Comparison of ENCODE assay signal across 15 cellular contexts in genomic region chr11:291281-292210, GRCh38. TPM values are rescaled to one million over a fixed set of nuclear protein-coding genes. Genes with fewer than 3 reads are reported as not detected.
DNase-seq lines count a peak whose midpoint lies in the region; ATAC-seq and TF ChIP-seq lines count a peak whose summit lies in the region.
"Had no signal": no experiment of that assay in that cellular context is flagged by ENCODE, and none has a peak within 500 bp of the region (broad histone marks: within the 10 kb centered on the region; RNA-seq: fewer than 3 reads in every experiment).

No MANE protein-coding gene starts in this region.

- no peaks in the 10 kb centered on the region for H3K4me1 ChIP-seq in colonic mucosa

- no peaks in the 10 kb centered on the region for H3K27me3 Mint-ChIP-seq in activated T-cell treated with anti-CD3 and anti-CD28 coated beads, Interleukin-2, amount 50 U/mL, for 4 hours (ENCODE audit: low read depth)

- no peak overlapping the region for H3K9ac ChIP-seq in colonic mucosa (ENCODE audit: low read depth in 2 of 2, low read length in 2 of 2)

- TF ChIP-seq CTCF in colonic mucosa (IDR thresholded peaks at IDR 0.05): no peak

- H3K4me3 ChIP-seq in iPS-18c (ENCODE audit: insufficient read depth, low read depth, low read length) (0 out of 2 replicates have a peak overlapping the region, but pooled peaks have one; percentile 6), colonic mucosa (no peak overlapping the region)

- DNase-seq in activated CD8-positive, alpha-beta memory T cell treated with anti-CD3 and anti-CD28 coated beads, Interleukin-2, amount 50 U/mL, for 4 hours: peak; percentile 17
- DNase-seq in activated CD8-positive, alpha-beta memory T cell treated with anti-CD3 and anti-CD28 coated beads for 24 hours: no peak
- DNase-seq in activated T-cell treated with anti-CD3 and anti-CD28 coated beads, Interleukin-2, amount 50 U/mL, for 4 hours: peak; percentile 4
- no peak for DNase-seq in stimulated activated effector memory CD8-positive, alpha-beta T cell treated with anti-CD3 and anti-CD28 coated beads, Interleukin-12 subunit alpha, Interleukin-12 subunit beta, amount 100 ng/mL, for 72 hours (ENCODE audit: low spot score in 2 of 2)
- no peak for DNase-seq in colonic mucosa
- no peak for DNase-seq in OCI-M1 (lab: John Stamatoyannopoulos, UW)
- no peak for DNase-seq in occipital lobe (lab: John Stamatoyannopoulos, UW)
- DNase-seq: erythroblast; NCI-H1417; NCI-H526; stimulated activated naive B cell treated with anti-CD40 and anti-IgM and Interleukin-4, amounts not matched to agents 10 μg/mL and 1 μg/mL and 100 μg/mL, for 72 hours had no signal

- H3K4me1 Mint-ChIP-seq in activated T-cell treated with anti-CD3 and anti-CD28 coated beads, Interleukin-2, amount 50 U/mL, for 4 hours (ENCODE audit: low read depth): peaks cover 21% of the 10 kb centered on the region
- H3K4me1 Mint-ChIP-seq in stimulated activated effector memory CD8-positive, alpha-beta T cell treated with anti-CD3 and anti-CD28 coated beads, Interleukin-12 subunit alpha, Interleukin-12 subunit beta, amount 100 ng/mL, for 72 hours: peaks cover 38% of the 10 kb centered on the region

- no peak overlapping the region for H3K4me3 Mint-ChIP-seq in activated T-cell treated with anti-CD3 and anti-CD28 coated beads, Interleukin-2, amount 50 U/mL, for 4 hours
- H3K4me3 Mint-ChIP-seq in stimulated activated effector memory CD8-positive, alpha-beta T cell treated with anti-CD3 and anti-CD28 coated beads, Interleukin-12 subunit alpha, Interleukin-12 subunit beta, amount 100 ng/mL, for 72 hours: peak overlapping the region; percentile 64

- H3K9me3 ChIP-seq in iPS-18c (ENCODE audit: control insufficient read depth, insufficient read depth, low read length) (peaks cover 2% of the 10 kb centered on the region), colonic mucosa (no peaks in the 10 kb centered on the region)

- no peaks in the 10 kb centered on the region for H3K36me3 Mint-ChIP-seq in activated T-cell treated with anti-CD3 and anti-CD28 coated beads, Interleukin-2, amount 50 U/mL, for 4 hours (ENCODE audit: insufficient read depth)
- H3K36me3 Mint-ChIP-seq in stimulated activated effector memory CD8-positive, alpha-beta T cell treated with anti-CD3 and anti-CD28 coated beads, Interleukin-12 subunit alpha, Interleukin-12 subunit beta, amount 100 ng/mL, for 72 hours: peaks cover 33% of the 10 kb centered on the region

- intact Hi-C loops in colonic mucosa (cut with DNase I): no loop called here

- H3K9me3 Mint-ChIP-seq in activated T-cell treated with anti-CD3 and anti-CD28 coated beads, Interleukin-2, amount 50 U/mL, for 4 hours: no peaks in the 10 kb centered on the region
- no peaks in the 10 kb centered on the region for H3K9me3 Mint-ChIP-seq in stimulated activated effector memory CD8-positive, alpha-beta T cell treated with anti-CD3 and anti-CD28 coated beads, Interleukin-12 subunit alpha, Interleukin-12 subunit beta, amount 100 ng/mL, for 72 hours
- H3K9me3 Mint-ChIP-seq: stimulated activated naive B cell treated with anti-CD40 and anti-IgM and Interleukin-4, amounts not matched to agents 10 μg/mL and 1 μg/mL and 100 μg/mL, for 72 hours had no signal

- no peak overlapping the region for H3K27ac ChIP-seq in colonic mucosa

- no peaks in the 10 kb centered on the region for H3K36me3 ChIP-seq in colonic mucosa

- no peak for ATAC-seq in activated T-cell treated with anti-CD3 and anti-CD28 coated beads, Interleukin-2, amount 50 U/mL, for 4 hours
- ATAC-seq in stimulated activated effector memory CD8-positive, alpha-beta T cell treated with anti-CD3 and anti-CD28 coated beads, Interleukin-12 subunit alpha, Interleukin-12 subunit beta, amount 100 ng/mL, for 72 hours: no peak
- ATAC-seq: stimulated activated naive B cell treated with anti-CD40 and anti-IgM and Interleukin-4, amounts not matched to agents 10 μg/mL and 1 μg/mL and 100 μg/mL, for 72 hours had no signal

- peaks cover 6% of the 10 kb centered on the region for H3K27me3 ChIP-seq in colonic mucosa

- H3K27ac Mint-ChIP-seq in stimulated activated effector memory CD8-positive, alpha-beta T cell treated with anti-CD3 and anti-CD28 coated beads, Interleukin-12 subunit alpha, Interleukin-12 subunit beta, amount 100 ng/mL, for 72 hours: peak overlapping the region; percentile 81
- H3K27ac Mint-ChIP-seq: stimulated activated naive B cell treated with anti-CD40 and anti-IgM and Interleukin-4, amounts not matched to agents 10 μg/mL and 1 μg/mL and 100 μg/mL, for 72 hours had no signal

RNA-seq across cellular contexts. Expression of gene PGGHG, which starts 2.6 kb away (rescaled TPM):
- total RNA-seq in activated T-cell treated with anti-CD3 and anti-CD28 coated beads, Interleukin-2, amount 50 U/mL, for 4 hours: 10 to 100 TPM; 16.6 to 76.3 (median 28.3) TPM
- total RNA-seq in colonic mucosa: 10 to 100 TPM; 10.6 to 12.9 TPM
- total RNA-seq in occipital lobe: 1.4 TPM

RNA-seq across cellular contexts. Expression of gene IFITM5, which starts 7.8 kb away (rescaled TPM):
- not detected for total RNA-seq in activated T-cell treated with anti-CD3 and anti-CD28 coated beads, Interleukin-2, amount 50 U/mL, for 4 hours
- not detected for total RNA-seq in colonic mucosa
- not detected for total RNA-seq in occipital lobe
- total RNA-seq: bronchial epithelial cell, G401, SK-MEL-5 had no signal

RNA-seq across cellular contexts. Expression of gene NLRP6, which starts 13.3 kb away (rescaled TPM):
- total RNA-seq in activated T-cell treated with anti-CD3 and anti-CD28 coated beads, Interleukin-2, amount 50 U/mL, for 4 hours: 1 to 10 TPM in 2 of 3 donors, under 1 TPM in 1; 0.33 to 3.2 (median 1.2) TPM
- under 1 TPM; 0.17 to 0.72 TPM for total RNA-seq in colonic mucosa
- total RNA-seq in occipital lobe: not detected
- total RNA-seq: bronchial epithelial cell, G401 had no signal

RNA-seq across cellular contexts. Expression of gene IFITM2, which starts 16.1 kb away (rescaled TPM):
- total RNA-seq in activated T-cell treated with anti-CD3 and anti-CD28 coated beads, Interleukin-2, amount 50 U/mL, for 4 hours: 100 to 1,000 TPM; 197 to 257 (median 231) TPM
- total RNA-seq in colonic mucosa: 100 to 1,000 TPM in 1 of 2 donors, 10 to 100 TPM in 1; 74.1 to 115 TPM
- 1.6 TPM for total RNA-seq in occipital lobe

RNA-seq across cellular contexts. Expression of gene IFITM1, which starts 22.3 kb away (rescaled TPM):
- total RNA-seq in activated T-cell treated with anti-CD3 and anti-CD28 coated beads, Interleukin-2, amount 50 U/mL, for 4 hours: 100 to 1,000 TPM in 2 of 3 donors, 10 to 100 TPM in 1; 99.3 to 144 (median 120) TPM
- total RNA-seq in colonic mucosa (100 to 1,000 TPM in 1 of 2 donors, 10 to 100 TPM in 1; 63.3 to 101 TPM), occipital lobe (6.9 TPM)

Comparison
In these comparisons a context has a peak if more than half of its experiments do, and no peak if none do; other contexts are left out.
1. DNase-seq: peak in activated CD8-positive, alpha-beta memory T cell treated with anti-CD3 and anti-CD28 coated beads, Interleukin-2, amount 50 U/mL, for 4 hours (single experiment) and activated T-cell treated with anti-CD3 and anti-CD28 coated beads, Interleukin-2, amount 50 U/mL, for 4 hours (single experiment); none in activated CD8-positive, alpha-beta memory T cell treated with anti-CD3 and anti-CD28 coated beads for 24 hours (single experiment), stimulated activated effector memory CD8-positive, alpha-beta T cell treated with anti-CD3 and anti-CD28 coated beads, Interleukin-12 subunit alpha, Interleukin-12 subunit beta, amount 100 ng/mL, for 72 hours (0 of 2), colonic mucosa (single experiment), OCI-M1 (single experiment) and occipital lobe (single experiment).